In the genomic region with DNA sequence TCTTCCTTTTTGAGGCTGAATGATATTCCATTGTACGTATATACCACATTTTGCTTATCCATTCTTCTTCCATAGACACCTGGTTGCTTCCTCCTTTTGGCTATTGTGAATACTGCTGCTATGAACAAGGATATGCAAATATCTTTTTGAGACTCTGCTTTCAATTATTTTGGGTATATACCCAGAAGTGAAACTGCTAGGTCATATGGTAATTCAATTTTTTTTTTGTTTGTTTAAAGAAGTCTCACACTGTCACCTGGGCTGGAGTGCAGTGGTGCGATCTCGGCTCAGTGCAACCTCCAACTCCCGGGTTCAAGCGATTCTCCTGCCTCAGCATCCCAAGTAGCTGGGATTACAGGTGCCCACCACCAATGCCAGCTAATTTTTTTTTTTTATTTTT, we compare ENCODE assay signal across 12 cellular contexts.
DNase-seq lines count a peak whose midpoint lies in the region; ATAC-seq and TF ChIP-seq lines count a peak whose summit lies in the region.
"Had no signal": no experiment of that assay in that cellular context is flagged by ENCODE, and none has a peak within 500 bp of the region (broad histone marks: within the 10 kb centered on the region; RNA-seq: fewer than 3 reads in every experiment).

No MANE protein-coding gene starts in this region.

- intact Hi-C loops in esophagus muscularis mucosa (cut with DNase I) = loop anchor here (5.0 kb wide), 1 partner anchor 277 kb away; no protein-coding TSS in a partner anchor

- H3K4me3 ChIP-seq in esophagus muscularis mucosa = no peak overlapping the region
- H3K4me3 ChIP-seq: BLaER1 treated with 17β-estradiol and CSF1 and Interleukin-3, amounts not matched to agents 10 nM and 100 nM; lung had no signal

- no peak for TF ChIP-seq POLR2A in esophagus muscularis mucosa (IDR thresholded peaks at IDR 0.05; ENCODE audit: low read depth)

- H3K27ac ChIP-seq in esophagus muscularis mucosa (replicated peaks in 1 of 4) = peak overlapping the region; percentile 76 to 91 (median 82)
- H3K27ac ChIP-seq: BLaER1 treated with 17β-estradiol and CSF1 and Interleukin-3, amounts not matched to agents 10 nM and 100 nM had no signal

- no peak for TF ChIP-seq CTCF in esophagus muscularis mucosa (IDR thresholded peaks at IDR 0.05)
- TF ChIP-seq CTCF in GM13977 (IDR thresholded peaks at IDR 0.05; ENCODE audit: extremely low read depth, insufficient read depth, missing control alignments) = no peak

- peak; percentile 96 for ATAC-seq in GM18508 (IDR thresholded peaks at IDR 0.05; ENCODE audit: insufficient read depth, unreplicated experiment)
- ATAC-seq in GM21423 (IDR thresholded peaks at IDR 0.05; ENCODE audit: unreplicated experiment) = peak; percentile 96
- peak; percentile 85 for ATAC-seq in HG03097 (IDR thresholded peaks at IDR 0.05; ENCODE audit: low FRiP score, unreplicated experiment)
- ATAC-seq: stimulated activated naive CD8-positive, alpha-beta T cell treated with anti-CD3 and anti-CD28 coated beads, Interleukin-15, Interleukin-2, amounts not matched to agents 100 U/mL and 50 U/mL, for 24 hours had no signal

- no peaks in the 10 kb centered on the region for H3K9me3 ChIP-seq in esophagus muscularis mucosa
- H3K9me3 ChIP-seq: BLaER1 treated with 17β-estradiol and CSF1 and Interleukin-3, amounts not matched to agents 10 nM and 100 nM had no signal

- DNase-seq in esophagus muscularis mucosa (ENCODE audit: extremely low spot score) (no peak), NCI-H526 treated with DMSO at 0.1 percent for 48 hours (lab: John Stamatoyannopoulos, UW) (no peak), GM13977 (ENCODE audit: low spot score) (no peak), NCI-H2029 treated with DMSO at 0.1 percent for 48 hours (lab: John Stamatoyannopoulos, UW) (no peak)
- no peak for DNase-seq in activated CD4-positive, alpha-beta T cell treated with anti-CD3 and anti-CD28 coated beads, Interleukin-2, amount 50 U/mL, for 1 hour
- DNase-seq: activated CD4-positive, alpha-beta T cell treated with anti-CD3 and anti-CD28 coated beads, Interleukin-2, amount 50 U/mL, for 48 hours; stimulated activated naive CD8-positive, alpha-beta T cell treated with anti-CD3 and anti-CD28 coated beads, Interleukin-15, Interleukin-2, amounts not matched to agents 100 U/mL and 50 U/mL, for 24 hours had no signal

- in situ Hi-C loops in GM13977 (cut with MboI; ENCODE audit: low pct_unique_long_range_greater_than_20kb, low sequenced_read_pairs, unreplicated experiment) = no loop called here

- H3K36me3 ChIP-seq in esophagus muscularis mucosa = peaks cover 0 to 10% (median 3%) of the 10 kb centered on the region in 4 donors

- TF ChIP-seq EP300 in esophagus muscularis mucosa (IDR thresholded peaks at IDR 0.05) = no peak

- WGBS in esophagus muscularis mucosa = 97% methylated on average over 5 of the region's 5 CpGs

- peaks cover 57 to 100% (median 96%) of the 10 kb centered on the region in 4 donors for H3K4me1 ChIP-seq in esophagus muscularis mucosa
- H3K4me1 ChIP-seq: BLaER1 treated with 17β-estradiol and CSF1 and Interleukin-3, amounts not matched to agents 10 nM and 100 nM had no signal

- no peaks in the 10 kb centered on the region for H3K27me3 ChIP-seq in esophagus muscularis mucosa
- H3K27me3 ChIP-seq: BLaER1 treated with 17β-estradiol and CSF1 and Interleukin-3, amounts not matched to agents 10 nM and 100 nM had no signal
